In the genomic region with DNA sequence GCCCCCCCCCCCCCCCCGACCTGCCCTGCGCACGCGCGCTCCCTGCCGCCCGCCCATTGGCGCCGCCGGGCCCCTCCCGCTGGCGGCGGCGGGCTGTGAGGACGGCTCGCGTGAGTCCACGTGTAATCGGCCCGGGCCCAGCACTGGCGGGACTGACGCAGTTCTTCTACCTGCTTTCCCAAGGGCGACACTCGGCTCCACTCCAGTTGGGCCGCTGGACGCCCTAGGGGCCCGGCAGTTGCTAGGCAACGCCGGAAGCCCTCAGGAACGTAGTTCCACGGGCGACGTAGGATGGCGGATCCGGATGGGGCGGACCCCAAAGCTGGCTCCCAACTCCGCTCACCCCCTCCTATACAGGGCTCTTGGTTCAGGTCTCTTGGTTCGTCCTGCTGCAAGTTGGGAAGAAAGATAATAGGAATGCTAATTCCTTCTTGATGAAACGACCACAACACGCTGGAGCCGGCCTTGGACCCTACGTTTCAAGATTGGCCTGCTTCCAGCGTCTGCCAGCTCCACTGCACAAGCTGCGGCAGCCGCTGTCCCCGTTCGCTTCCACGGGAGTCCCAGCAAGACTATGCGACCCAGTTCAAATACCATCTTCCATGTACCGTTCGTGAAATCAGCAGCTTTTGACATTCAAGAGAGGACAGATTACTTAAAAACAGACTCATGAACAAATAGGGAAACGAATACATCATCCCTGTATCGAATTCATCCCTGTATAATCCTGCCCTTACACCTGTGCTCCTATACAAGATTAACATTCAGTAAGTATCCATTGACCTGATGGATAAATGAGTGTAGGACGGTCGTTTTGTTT, we compare ENCODE assay signal across 1 cellular context.
TF ChIP-seq lines count a peak whose summit lies in the region.

No MANE protein-coding gene starts in this region.

TF ChIP-seq in HepG2, 621 proteins besides CTCF, POLR2A, EP300 and RAD21 (continued from another document and continues in another):
- TF ChIP-seq, protein P1, sequence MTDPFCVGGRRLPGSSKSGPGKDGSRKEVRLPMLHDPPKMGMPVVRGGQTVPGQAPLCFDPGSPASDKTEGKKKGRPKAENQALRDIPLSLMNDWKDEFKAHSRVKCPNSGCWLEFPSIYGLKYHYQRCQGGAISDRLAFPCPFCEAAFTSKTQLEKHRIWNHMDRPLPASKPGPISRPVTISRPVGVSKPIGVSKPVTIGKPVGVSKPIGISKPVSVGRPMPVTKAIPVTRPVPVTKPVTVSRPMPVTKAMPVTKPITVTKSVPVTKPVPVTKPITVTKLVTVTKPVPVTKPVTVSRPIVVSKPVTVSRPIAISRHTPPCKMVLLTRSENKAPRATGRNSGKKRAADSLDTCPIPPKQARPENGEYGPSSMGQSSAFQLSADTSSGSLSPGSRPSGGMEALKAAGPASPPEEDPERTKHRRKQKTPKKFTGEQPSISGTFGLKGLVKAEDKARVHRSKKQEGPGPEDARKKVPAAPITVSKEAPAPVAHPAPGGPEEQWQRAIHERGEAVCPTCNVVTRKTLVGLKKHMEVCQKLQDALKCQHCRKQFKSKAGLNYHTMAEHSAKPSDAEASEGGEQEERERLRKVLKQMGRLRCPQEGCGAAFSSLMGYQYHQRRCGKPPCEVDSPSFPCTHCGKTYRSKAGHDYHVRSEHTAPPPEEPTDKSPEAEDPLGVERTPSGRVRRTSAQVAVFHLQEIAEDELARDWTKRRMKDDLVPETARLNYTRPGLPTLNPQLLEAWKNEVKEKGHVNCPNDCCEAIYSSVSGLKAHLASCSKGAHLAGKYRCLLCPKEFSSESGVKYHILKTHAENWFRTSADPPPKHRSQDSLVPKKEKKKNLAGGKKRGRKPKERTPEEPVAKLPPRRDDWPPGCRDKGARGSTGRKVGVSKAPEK (CRISPR knock-in tag; IDR thresholded peaks at IDR 0.05; ENCODE audit: borderline replicate concordance) = no peak
- TF ChIP-seq ZNF44 (CRISPR knock-in tag; IDR thresholded peaks at IDR 0.05) (no peak), BRCA1 (CRISPR knock-in tag; IDR thresholded peaks at IDR 0.05) (peak; percentile 96), GFI1 (CRISPR knock-in tag; IDR thresholded peaks at IDR 0.05; ENCODE audit: borderline replicate concordance) (0 out of 2 replicates have a peak, but pooled peaks have one; percentile 19), ZNF124 (CRISPR knock-in tag; IDR thresholded peaks at IDR 0.05) (peak; percentile 75), ZSCAN12 (CRISPR knock-in tag; IDR thresholded peaks at IDR 0.05) (peak; percentile 61; the same call in 1 of the 2 replicates), ZMYM2 (CRISPR knock-in tag; IDR thresholded peaks at IDR 0.05) (0 out of 2 replicates have a peak, but pooled peaks have one; percentile 50), SYNCRIP (IDR thresholded peaks at IDR 0.05; ENCODE audit: insufficient read depth, low read depth, low read length) (no peak), CEBPB (IDR thresholded peaks at IDR 0.05; ENCODE audit: borderline replicate concordance, low read depth, low read length) (no peak), GATAD1 (CRISPR knock-in tag; IDR thresholded peaks at IDR 0.05) (peak; percentile 85), DPF2 (CRISPR knock-in tag; IDR thresholded peaks at IDR 0.05; ENCODE audit: borderline replicate concordance, low read depth) (no peak), ZNF589 (CRISPR knock-in tag; conservative IDR thresholded peaks at IDR 0.05) (no peak), ZNF703 (CRISPR knock-in tag; IDR thresholded peaks at IDR 0.05; ENCODE audit: borderline replicate concordance) (0 out of 2 replicates have a peak, but pooled peaks have one; percentile 34), SMAD1 (CRISPR knock-in tag; IDR thresholded peaks at IDR 0.05; ENCODE audit: borderline replicate concordance, low read depth) (peak; percentile 91; the same call in 1 of the 2 replicates), ZNF350 (CRISPR knock-in tag; IDR thresholded peaks at IDR 0.05; ENCODE audit: borderline replicate concordance, low read depth) (peak; percentile 95), SMAD3 (CRISPR knock-in tag; IDR thresholded peaks at IDR 0.05) (peak; percentile 93), ZNF30 (CRISPR knock-in tag; IDR thresholded peaks at IDR 0.05) (no peak), SRF (IDR thresholded peaks at IDR 0.05; ENCODE audit: low read depth, low read length) (no peak), CC2D1A (CRISPR knock-in tag; IDR thresholded peaks at IDR 0.05) (no peak), PRMT3 (CRISPR knock-in tag; IDR thresholded peaks at IDR 0.05; ENCODE audit: borderline replicate concordance, low read depth) (peak; percentile 97; the same call in 1 of the 2 replicates), CHD2 (IDR thresholded peaks at IDR 0.05; ENCODE audit: low read depth, low read length) (peak; percentile 63), POLR2G (IDR thresholded peaks at IDR 0.05; ENCODE audit: low read depth, low read length) (peak; percentile 88), SIN3A (IDR thresholded peaks at IDR 0.05; ENCODE audit: borderline replicate concordance, low read depth, low read length) (peak; percentile 93), ZNF343 (CRISPR knock-in tag; IDR thresholded peaks at IDR 0.05) (0 out of 2 replicates have a peak, but pooled peaks have one; percentile 15), BCL6 (CRISPR knock-in tag; IDR thresholded peaks at IDR 0.05) (no peak), ZNF20 (CRISPR knock-in tag; IDR thresholded peaks at IDR 0.05) (no peak), FOXC1 (CRISPR knock-in tag; IDR thresholded peaks at IDR 0.05; ENCODE audit: borderline replicate concordance) (peak; percentile 81; the same call in 1 of the 2 replicates), SIN3B (IDR thresholded peaks at IDR 0.05; ENCODE audit: low read length) (no peak), ATRX (CRISPR knock-in tag; IDR thresholded peaks at IDR 0.05; ENCODE audit: borderline replicate concordance) (no peak)
- TF ChIP-seq, protein P2, sequence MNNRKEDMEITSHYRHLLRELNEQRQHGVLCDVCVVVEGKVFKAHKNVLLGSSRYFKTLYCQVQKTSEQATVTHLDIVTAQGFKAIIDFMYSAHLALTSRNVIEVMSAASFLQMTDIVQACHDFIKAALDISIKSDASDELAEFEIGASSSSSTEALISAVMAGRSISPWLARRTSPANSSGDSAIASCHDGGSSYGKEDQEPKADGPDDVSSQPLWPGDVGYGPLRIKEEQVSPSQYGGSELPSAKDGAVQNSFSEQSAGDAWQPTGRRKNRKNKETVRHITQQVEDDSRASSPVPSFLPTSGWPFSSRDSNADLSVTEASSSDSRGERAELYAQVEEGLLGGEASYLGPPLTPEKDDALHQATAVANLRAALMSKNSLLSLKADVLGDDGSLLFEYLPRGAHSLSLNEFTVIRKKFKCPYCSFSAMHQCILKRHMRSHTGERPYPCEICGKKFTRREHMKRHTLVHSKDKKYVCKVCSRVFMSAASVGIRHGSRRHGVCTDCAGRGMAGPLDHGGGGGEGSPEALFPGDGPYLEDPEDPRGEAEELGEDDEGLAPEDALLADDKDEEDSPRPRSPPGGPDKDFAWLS (CRISPR knock-in tag; IDR thresholded peaks at IDR 0.05; ENCODE audit: borderline replicate concordance) = no peak
- TF ChIP-seq, protein P3, sequence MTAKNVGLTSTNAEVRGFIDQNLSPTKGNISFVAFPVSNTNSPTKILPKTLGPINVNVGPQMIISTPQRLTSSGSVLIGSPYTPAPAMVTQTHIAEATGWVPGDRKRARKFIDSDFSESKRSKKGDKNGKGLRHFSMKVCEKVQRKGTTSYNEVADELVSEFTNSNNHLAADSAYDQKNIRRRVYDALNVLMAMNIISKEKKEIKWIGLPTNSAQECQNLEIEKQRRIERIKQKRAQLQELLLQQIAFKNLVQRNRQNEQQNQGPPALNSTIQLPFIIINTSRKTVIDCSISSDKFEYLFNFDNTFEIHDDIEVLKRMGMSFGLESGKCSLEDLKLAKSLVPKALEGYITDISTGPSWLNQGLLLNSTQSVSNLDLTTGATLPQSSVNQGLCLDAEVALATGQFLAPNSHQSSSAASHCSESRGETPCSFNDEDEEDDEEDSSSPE (CRISPR knock-in tag; IDR thresholded peaks at IDR 0.05) = peak; percentile 94
- TF ChIP-seq, protein P4, sequence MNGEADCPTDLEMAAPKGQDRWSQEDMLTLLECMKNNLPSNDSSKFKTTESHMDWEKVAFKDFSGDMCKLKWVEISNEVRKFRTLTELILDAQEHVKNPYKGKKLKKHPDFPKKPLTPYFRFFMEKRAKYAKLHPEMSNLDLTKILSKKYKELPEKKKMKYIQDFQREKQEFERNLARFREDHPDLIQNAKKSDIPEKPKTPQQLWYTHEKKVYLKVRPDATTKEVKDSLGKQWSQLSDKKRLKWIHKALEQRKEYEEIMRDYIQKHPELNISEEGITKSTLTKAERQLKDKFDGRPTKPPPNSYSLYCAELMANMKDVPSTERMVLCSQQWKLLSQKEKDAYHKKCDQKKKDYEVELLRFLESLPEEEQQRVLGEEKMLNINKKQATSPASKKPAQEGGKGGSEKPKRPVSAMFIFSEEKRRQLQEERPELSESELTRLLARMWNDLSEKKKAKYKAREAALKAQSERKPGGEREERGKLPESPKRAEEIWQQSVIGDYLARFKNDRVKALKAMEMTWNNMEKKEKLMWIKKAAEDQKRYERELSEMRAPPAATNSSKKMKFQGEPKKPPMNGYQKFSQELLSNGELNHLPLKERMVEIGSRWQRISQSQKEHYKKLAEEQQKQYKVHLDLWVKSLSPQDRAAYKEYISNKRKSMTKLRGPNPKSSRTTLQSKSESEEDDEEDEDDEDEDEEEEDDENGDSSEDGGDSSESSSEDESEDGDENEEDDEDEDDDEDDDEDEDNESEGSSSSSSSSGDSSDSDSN (CRISPR knock-in tag; IDR thresholded peaks at IDR 0.05) = peak; percentile 70
- TF ChIP-seq, protein P5, sequence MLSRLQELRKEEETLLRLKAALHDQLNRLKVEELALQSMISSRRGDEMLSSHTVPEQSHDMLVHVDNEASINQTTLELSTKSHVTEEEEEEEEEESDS (CRISPR knock-in tag; IDR thresholded peaks at IDR 0.05; ENCODE audit: borderline replicate concordance) = no peak
- TF ChIP-seq, protein P6, sequence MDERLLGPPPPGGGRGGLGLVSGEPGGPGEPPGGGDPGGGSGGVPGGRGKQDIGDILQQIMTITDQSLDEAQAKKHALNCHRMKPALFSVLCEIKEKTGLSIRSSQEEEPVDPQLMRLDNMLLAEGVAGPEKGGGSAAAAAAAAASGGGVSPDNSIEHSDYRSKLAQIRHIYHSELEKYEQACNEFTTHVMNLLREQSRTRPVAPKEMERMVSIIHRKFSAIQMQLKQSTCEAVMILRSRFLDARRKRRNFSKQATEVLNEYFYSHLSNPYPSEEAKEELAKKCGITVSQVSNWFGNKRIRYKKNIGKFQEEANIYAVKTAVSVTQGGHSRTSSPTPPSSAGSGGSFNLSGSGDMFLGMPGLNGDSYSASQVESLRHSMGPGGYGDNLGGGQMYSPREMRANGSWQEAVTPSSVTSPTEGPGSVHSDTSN (CRISPR knock-in tag; IDR thresholded peaks at IDR 0.05) = no peak
- TF ChIP-seq, protein P7, sequence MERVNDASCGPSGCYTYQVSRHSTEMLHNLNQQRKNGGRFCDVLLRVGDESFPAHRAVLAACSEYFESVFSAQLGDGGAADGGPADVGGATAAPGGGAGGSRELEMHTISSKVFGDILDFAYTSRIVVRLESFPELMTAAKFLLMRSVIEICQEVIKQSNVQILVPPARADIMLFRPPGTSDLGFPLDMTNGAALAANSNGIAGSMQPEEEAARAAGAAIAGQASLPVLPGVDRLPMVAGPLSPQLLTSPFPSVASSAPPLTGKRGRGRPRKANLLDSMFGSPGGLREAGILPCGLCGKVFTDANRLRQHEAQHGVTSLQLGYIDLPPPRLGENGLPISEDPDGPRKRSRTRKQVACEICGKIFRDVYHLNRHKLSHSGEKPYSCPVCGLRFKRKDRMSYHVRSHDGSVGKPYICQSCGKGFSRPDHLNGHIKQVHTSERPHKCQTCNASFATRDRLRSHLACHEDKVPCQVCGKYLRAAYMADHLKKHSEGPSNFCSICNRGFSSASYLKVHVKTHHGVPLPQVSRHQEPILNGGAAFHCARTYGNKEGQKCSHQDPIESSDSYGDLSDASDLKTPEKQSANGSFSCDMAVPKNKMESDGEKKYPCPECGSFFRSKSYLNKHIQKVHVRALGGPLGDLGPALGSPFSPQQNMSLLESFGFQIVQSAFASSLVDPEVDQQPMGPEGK (CRISPR knock-in tag; IDR thresholded peaks at IDR 0.05) = peak; percentile 88
- TF ChIP-seq, protein P8, sequence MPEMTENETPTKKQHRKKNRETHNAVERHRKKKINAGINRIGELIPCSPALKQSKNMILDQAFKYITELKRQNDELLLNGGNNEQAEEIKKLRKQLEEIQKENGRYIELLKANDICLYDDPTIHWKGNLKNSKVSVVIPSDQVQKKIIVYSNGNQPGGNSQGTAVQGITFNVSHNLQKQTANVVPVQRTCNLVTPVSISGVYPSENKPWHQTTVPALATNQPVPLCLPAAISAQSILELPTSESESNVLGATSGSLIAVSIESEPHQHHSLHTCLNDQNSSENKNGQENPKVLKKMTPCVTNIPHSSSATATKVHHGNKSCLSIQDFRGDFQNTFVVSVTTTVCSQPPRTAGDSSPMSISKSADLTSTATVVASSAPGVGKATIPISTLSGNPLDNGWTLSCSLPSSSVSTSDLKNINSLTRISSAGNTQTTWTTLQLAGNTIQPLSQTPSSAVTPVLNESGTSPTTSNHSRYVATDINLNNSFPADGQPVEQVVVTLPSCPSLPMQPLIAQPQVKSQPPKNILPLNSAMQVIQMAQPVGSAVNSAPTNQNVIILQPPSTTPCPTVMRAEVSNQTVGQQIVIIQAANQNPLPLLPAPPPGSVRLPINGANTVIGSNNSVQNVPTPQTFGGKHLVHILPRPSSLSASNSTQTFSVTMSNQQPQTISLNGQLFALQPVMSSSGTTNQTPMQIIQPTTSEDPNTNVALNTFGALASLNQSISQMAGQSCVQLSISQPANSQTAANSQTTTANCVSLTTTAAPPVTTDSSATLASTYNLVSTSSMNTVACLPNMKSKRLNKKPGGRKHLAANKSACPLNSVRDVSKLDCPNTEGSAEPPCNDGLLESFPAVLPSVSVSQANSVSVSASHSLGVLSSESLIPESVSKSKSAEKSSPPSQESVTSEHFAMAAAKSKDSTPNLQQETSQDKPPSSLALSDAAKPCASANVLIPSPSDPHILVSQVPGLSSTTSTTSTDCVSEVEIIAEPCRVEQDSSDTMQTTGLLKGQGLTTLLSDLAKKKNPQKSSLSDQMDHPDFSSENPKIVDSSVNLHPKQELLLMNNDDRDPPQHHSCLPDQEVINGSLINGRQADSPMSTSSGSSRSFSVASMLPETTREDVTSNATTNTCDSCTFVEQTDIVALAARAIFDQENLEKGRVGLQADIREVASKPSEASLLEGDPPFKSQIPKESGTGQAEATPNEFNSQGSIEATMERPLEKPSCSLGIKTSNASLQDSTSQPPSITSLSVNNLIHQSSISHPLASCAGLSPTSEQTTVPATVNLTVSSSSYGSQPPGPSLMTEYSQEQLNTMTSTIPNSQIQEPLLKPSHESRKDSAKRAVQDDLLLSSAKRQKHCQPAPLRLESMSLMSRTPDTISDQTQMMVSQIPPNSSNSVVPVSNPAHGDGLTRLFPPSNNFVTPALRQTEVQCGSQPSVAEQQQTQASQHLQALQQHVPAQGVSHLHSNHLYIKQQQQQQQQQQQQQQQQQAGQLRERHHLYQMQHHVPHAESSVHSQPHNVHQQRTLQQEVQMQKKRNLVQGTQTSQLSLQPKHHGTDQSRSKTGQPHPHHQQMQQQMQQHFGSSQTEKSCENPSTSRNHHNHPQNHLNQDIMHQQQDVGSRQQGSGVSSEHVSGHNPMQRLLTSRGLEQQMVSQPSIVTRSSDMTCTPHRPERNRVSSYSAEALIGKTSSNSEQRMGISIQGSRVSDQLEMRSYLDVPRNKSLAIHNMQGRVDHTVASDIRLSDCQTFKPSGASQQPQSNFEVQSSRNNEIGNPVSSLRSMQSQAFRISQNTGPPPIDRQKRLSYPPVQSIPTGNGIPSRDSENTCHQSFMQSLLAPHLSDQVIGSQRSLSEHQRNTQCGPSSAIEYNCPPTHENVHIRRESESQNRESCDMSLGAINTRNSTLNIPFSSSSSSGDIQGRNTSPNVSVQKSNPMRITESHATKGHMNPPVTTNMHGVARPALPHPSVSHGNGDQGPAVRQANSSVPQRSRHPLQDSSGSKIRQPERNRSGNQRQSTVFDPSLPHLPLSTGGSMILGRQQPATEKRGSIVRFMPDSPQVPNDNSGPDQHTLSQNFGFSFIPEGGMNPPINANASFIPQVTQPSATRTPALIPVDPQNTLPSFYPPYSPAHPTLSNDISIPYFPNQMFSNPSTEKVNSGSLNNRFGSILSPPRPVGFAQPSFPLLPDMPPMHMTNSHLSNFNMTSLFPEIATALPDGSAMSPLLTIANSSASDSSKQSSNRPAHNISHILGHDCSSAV (CRISPR knock-in tag; IDR thresholded peaks at IDR 0.05; ENCODE audit: borderline replicate concordance) = no peak
